In genomic region chr17:82705756-82706155, GRCh38 we compare ENCODE assay signal across 8 cellular contexts. TPM values are rescaled to one million over a fixed set of nuclear protein-coding genes. Genes with fewer than 3 reads are reported as not detected.
"Had no signal": no experiment of that assay in that cellular context is flagged by ENCODE, and none has a peak within 500 bp of the region (broad histone marks: within the 10 kb centered on the region; RNA-seq: fewer than 3 reads in every experiment).

No MANE protein-coding gene starts in this region.

- H2AFZ ChIP-seq: GM23338 had no signal

- ATAC-seq: GM23338 had no signal

- FAIRE-seq: H1, H54, HTR-8/SVneo had no signal

- H3K4me3 ChIP-seq: GM23338 had no signal

- H3K4me2 ChIP-seq: GM23338 had no signal

- DNase-seq: H9, HCEC 1CT, KBM-7 had no signal

RNA-seq across cellular contexts. Expression of gene FN3K, which starts 29.7 kb away (rescaled TPM):
- polyA plus RNA-seq: IgD-negative memory B cell had no signal
